Comparison of ENCODE assay signal across 9 cellular contexts in genomic region chr7:74544706-74545469, GRCh38.
A peak's percentile ranks its signal among the peaks of the same experiment; 100 is the strongest.
DNase-seq lines count a peak whose midpoint lies in the region; ATAC-seq and TF ChIP-seq lines count a peak whose summit lies in the region.
"Had no signal": no experiment of that assay in that cellular context is flagged by ENCODE, and none has a peak within 500 bp of the region (broad histone marks: within the 10 kb centered on the region; RNA-seq: fewer than 3 reads in every experiment).

No MANE protein-coding gene starts in this region.

- no peak for TF ChIP-seq EP300 in gastroesophageal sphincter (IDR thresholded peaks at IDR 0.05)

- no peak for ATAC-seq in gastroesophageal sphincter

- no peaks in the 10 kb centered on the region for H3K9me3 ChIP-seq in WERI-Rb-1 (ENCODE audit: severe bottlenecking)
- peaks cover 0 to 10% (median 0%) of the 10 kb centered on the region in 3 donors for H3K9me3 ChIP-seq in gastroesophageal sphincter
- H3K9me3 ChIP-seq: BLaER1 had no signal

- H3K4me3 ChIP-seq in WERI-Rb-1 (ENCODE audit: low read depth, low read length) (no peak overlapping the region), gastroesophageal sphincter (no peak overlapping the region)
- H3K4me3 ChIP-seq: BLaER1 had no signal

- H3K36me3 ChIP-seq in WERI-Rb-1 (peaks cover 68% of the 10 kb centered on the region), gastroesophageal sphincter (peaks cover 0 to 82% of the 10 kb centered on the region in 2 donors)

- peak; percentile 76 for TF ChIP-seq CTCF in WERI-Rb-1 (IDR thresholded peaks at IDR 0.05; ENCODE audit: low read depth, low read length)
- TF ChIP-seq CTCF in gastroesophageal sphincter (IDR thresholded peaks at IDR 0.05): peak in 3 of 4 experiments; percentile 43 to 57 (median 50)

- H3K27me3 ChIP-seq in WERI-Rb-1 (ENCODE audit: insufficient read depth, low read depth, severe bottlenecking): no peaks in the 10 kb centered on the region
- H3K27me3 ChIP-seq in gastroesophageal sphincter: no peaks in the 10 kb centered on the region
- H3K27me3 ChIP-seq: BLaER1 had no signal

- 83 to 87% methylated on average over 1 to 3 of the region's 12 CpGs for WGBS in gastroesophageal sphincter (ENCODE audit: low coverage in 1 of 2), 2 donors

- H3K4me1 ChIP-seq in gastroesophageal sphincter: peaks cover 0 to 9% (median 0%) of the 10 kb centered on the region in 3 donors
- H3K4me1 ChIP-seq: BLaER1 had no signal

- H3K27ac ChIP-seq in WERI-Rb-1: no peak overlapping the region
- H3K27ac ChIP-seq in gastroesophageal sphincter: no peak overlapping the region
- H3K27ac ChIP-seq: BLaER1 had no signal

- DNase-seq in NCI-H2227 (lab: John Stamatoyannopoulos, UW; ENCODE audit: unreplicated experiment) (peak; percentile 26), NCI-H2227 treated with DMSO at 0.1 percent for 48 hours (lab: John Stamatoyannopoulos, UW) (no peak), M059J (ENCODE audit: low read depth) (peak; percentile 41), WERI-Rb-1 (peak; percentile 50), GF-D8 (lab: John Stamatoyannopoulos, UW) (no peak)
- peak; percentile 19 to 22 for DNase-seq in stimulated activated CD4-positive, alpha-beta T cell treated with anti-CD3 and anti-CD28 coated beads, Interleukin-15, amount 100 ng/mL, for 48 hours (ENCODE audit: low read depth in 2 of 2)
- DNase-seq in central memory CD4-positive, alpha-beta T cell: no peak

- TF ChIP-seq POLR2A in gastroesophageal sphincter (IDR thresholded peaks at IDR 0.05): no peak

Comparison
In these comparisons a context has a peak if more than half of its experiments do, and no peak if none do; other contexts are left out.
1. DNase-seq: peak in NCI-H2227 (single experiment), M059J (single experiment), WERI-Rb-1 (single experiment) and stimulated activated CD4-positive, alpha-beta T cell treated with anti-CD3 and anti-CD28 coated beads, Interleukin-15, amount 100 ng/mL, for 48 hours (2 of 2); none in NCI-H2227 treated with DMSO at 0.1 percent for 48 hours (single experiment), GF-D8 (single experiment) and central memory CD4-positive, alpha-beta T cell (single experiment).